Comparison of ENCODE assay signal across 15 cellular contexts in genomic region chr1:214708321-214708960, GRCh38.
A peak's percentile ranks its signal among the peaks of the same experiment; 100 is the strongest.
DNase-seq lines count a peak whose midpoint lies in the region; ATAC-seq, FAIRE-seq and TF ChIP-seq lines count a peak whose summit lies in the region.
"Had no signal": no experiment of that assay in that cellular context is flagged by ENCODE, and none has a peak within 500 bp of the region (broad histone marks: within the 10 kb centered on the region; RNA-seq: fewer than 3 reads in every experiment).

No MANE protein-coding gene starts in this region.

- H3K4me3 ChIP-seq in epithelial cell of esophagus (ENCODE audit: low read length), result no peak overlapping the region
- no peak overlapping the region for H3K4me3 ChIP-seq in osteoblast (ENCODE audit: insufficient read depth, low read length)

- peaks cover 18% of the 10 kb centered on the region for H3K4me1 ChIP-seq in osteoblast (ENCODE audit: insufficient read depth, low read length)

- DNase-seq in ELR (ENCODE audit: low read depth), result peak; percentile 57
- DNase-seq in RCC 7860 (ENCODE audit: low spot score), result no peak
- peak; percentile 28 for DNase-seq in epithelial cell of esophagus (ENCODE audit: low read depth)
- no peak for DNase-seq in osteoblast (ENCODE audit: insufficient read length, low spot score, missing footprints)
- no peak for DNase-seq in Right ventricle myocardium superior
- DNase-seq in cardiac septum (ENCODE audit: low spot score), result no peak
- no peak for DNase-seq in LoVo (ENCODE audit: low spot score)
- DNase-seq: AML-193; MM.1S; NCI-H1105; NCI-H1694 treated with DMSO at 0.1 percent for 48 hours; NCI-H526 treated with DMSO at 0.1 percent for 48 hours; NK-92 treated with Interleukin-12 subunit alpha and Interleukin-12 subunit beta, amount 100 ng/mL, for 24 hours had no signal

- no peak for ATAC-seq in Right ventricle myocardium superior (ENCODE audit: poor library complexity)

- H3K4me2 ChIP-seq in osteoblast (ENCODE audit: insufficient read depth, low read length), result peak overlapping the region; percentile 17

- H3K27me3 ChIP-seq in osteoblast (ENCODE audit: insufficient read depth, low read length), result no peaks in the 10 kb centered on the region

- no peaks in the 10 kb centered on the region for H3K79me2 ChIP-seq in osteoblast (ENCODE audit: insufficient read depth, low read length)

- no peaks in the 10 kb centered on the region for H3K9me3 ChIP-seq in osteoblast (ENCODE audit: low read depth, low read length)

- peak overlapping the region; percentile 60 for H3K27ac ChIP-seq in osteoblast (ENCODE audit: low read depth, low read length)

- TF ChIP-seq CTCF in epithelial cell of esophagus (IDR thresholded peaks at IDR 0.05; ENCODE audit: insufficient read depth, low read depth, low read length, missing control alignments) (no peak), osteoblast (IDR thresholded peaks at IDR 0.05; ENCODE audit: extremely low read depth, low read depth, low read length) (no peak)

- intact Hi-C loops in Right ventricle myocardium superior (cut with DNase I) (no loop called here), cardiac septum (cut with DNase I) (no loop called here)

- no peaks in the 10 kb centered on the region for H3K36me3 ChIP-seq in osteoblast (ENCODE audit: insufficient read depth, low read length)

- no peaks in the 10 kb centered on the region for H4K20me1 ChIP-seq in osteoblast (ENCODE audit: insufficient read depth, low read length)

- FAIRE-seq in RCC 7860 (lab: Jason Lieb, UNC), result peak; percentile 2
- FAIRE-seq: GM19239, H54 had no signal

- H2AFZ ChIP-seq in osteoblast (ENCODE audit: low read length), result peak overlapping the region; percentile 91

Comparison
In these comparisons a context has a peak if more than half of its experiments do, and no peak if none do; other contexts are left out.
1. DNase-seq: peak in ELR (single experiment) and epithelial cell of esophagus (single experiment); none in RCC 7860 (single experiment), osteoblast (single experiment), Right ventricle myocardium superior (single experiment), cardiac septum (single experiment) and LoVo (single experiment).